Comparison of ENCODE assay signal across 1 cellular context in the genomic region with DNA sequence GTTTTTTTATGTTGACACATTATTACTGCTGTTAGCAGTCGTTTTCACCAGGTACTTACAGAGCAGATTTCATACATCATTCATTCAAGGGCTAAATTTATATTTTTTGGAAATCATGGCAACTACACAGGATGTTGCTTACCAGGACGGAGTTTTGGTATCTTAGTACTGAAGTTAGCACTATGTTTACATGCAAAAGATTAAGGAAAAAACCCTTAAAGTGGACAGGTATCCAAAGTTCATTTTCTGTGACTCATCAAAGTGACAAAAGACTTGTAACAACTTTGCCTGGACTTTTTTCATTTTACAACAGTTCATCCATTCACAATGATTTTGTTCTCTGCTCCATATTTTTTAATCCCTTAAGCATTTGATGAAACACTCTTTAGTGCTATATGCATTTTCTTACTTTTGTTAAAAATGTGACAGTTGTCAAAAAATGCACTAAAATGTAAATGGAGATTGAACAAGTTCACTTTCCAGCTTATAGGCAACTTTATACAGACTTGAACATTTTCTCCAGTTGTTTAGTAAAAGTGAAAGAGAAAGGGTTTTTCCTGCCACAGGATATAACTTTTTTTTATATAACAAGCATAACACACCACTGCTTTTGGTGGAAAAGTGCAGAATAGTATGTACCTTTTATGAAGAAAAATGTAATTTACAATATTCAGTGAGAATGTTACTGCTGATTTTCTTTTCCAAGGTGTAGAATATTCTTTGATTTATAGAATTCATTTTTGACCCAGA.
TF ChIP-seq lines count a peak whose summit lies in the region.

No MANE protein-coding gene starts in this region.

TF ChIP-seq in HepG2, 621 proteins besides CTCF, POLR2A, EP300 and RAD21 (continues in another document):
- TF ChIP-seq, protein P1, sequence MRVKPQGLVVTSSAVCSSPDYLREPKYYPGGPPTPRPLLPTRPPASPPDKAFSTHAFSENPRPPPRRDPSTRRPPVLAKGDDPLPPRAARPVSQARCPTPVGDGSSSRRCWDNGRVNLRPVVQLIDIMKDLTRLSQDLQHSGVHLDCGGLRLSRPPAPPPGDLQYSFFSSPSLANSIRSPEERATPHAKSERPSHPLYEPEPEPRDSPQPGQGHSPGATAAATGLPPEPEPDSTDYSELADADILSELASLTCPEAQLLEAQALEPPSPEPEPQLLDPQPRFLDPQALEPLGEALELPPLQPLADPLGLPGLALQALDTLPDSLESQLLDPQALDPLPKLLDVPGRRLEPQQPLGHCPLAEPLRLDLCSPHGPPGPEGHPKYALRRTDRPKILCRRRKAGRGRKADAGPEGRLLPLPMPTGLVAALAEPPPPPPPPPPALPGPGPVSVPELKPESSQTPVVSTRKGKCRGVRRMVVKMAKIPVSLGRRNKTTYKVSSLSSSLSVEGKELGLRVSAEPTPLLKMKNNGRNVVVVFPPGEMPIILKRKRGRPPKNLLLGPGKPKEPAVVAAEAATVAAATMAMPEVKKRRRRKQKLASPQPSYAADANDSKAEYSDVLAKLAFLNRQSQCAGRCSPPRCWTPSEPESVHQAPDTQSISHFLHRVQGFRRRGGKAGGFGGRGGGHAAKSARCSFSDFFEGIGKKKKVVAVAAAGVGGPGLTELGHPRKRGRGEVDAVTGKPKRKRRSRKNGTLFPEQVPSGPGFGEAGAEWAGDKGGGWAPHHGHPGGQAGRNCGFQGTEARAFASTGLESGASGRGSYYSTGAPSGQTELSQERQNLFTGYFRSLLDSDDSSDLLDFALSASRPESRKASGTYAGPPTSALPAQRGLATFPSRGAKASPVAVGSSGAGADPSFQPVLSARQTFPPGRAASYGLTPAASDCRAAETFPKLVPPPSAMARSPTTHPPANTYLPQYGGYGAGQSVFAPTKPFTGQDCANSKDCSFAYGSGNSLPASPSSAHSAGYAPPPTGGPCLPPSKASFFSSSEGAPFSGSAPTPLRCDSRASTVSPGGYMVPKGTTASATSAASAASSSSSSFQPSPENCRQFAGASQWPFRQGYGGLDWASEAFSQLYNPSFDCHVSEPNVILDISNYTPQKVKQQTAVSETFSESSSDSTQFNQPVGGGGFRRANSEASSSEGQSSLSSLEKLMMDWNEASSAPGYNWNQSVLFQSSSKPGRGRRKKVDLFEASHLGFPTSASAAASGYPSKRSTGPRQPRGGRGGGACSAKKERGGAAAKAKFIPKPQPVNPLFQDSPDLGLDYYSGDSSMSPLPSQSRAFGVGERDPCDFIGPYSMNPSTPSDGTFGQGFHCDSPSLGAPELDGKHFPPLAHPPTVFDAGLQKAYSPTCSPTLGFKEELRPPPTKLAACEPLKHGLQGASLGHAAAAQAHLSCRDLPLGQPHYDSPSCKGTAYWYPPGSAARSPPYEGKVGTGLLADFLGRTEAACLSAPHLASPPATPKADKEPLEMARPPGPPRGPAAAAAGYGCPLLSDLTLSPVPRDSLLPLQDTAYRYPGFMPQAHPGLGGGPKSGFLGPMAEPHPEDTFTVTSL (CRISPR knock-in tag; IDR thresholded peaks at IDR 0.05; ENCODE audit: borderline replicate concordance), result peak; percentile 83; the same call in 1 of the 2 replicates
- TF ChIP-seq MYNN (CRISPR knock-in tag; IDR thresholded peaks at IDR 0.05; ENCODE audit: low read depth) (no peak), FOXK1 (CRISPR knock-in tag; IDR thresholded peaks at IDR 0.05; ENCODE audit: borderline replicate concordance, low read depth) (no peak), SOX13 (IDR thresholded peaks at IDR 0.05) (no peak), SOX13 (CRISPR knock-in tag; conservative IDR thresholded peaks at IDR 0.05 in 1 of 2, IDR thresholded peaks at IDR 0.05 in 1 of 2) (peak in 1 of 2 experiments; percentile 17; a peak in 1 of 4 replicates), MIXL1 (CRISPR knock-in tag; IDR thresholded peaks at IDR 0.05) (peak; percentile 25; the same call in 1 of the 2 replicates), ZNF768 (CRISPR knock-in tag; IDR thresholded peaks at IDR 0.05) (no peak), GATAD2A (CRISPR knock-in tag; IDR thresholded peaks at IDR 0.05) (peak; percentile 55), HMG20A (CRISPR knock-in tag; IDR thresholded peaks at IDR 0.05; ENCODE audit: borderline replicate concordance) (peak; percentile 63; the same call in 1 of the 2 replicates), XBP1 (CRISPR knock-in tag; IDR thresholded peaks at IDR 0.05) (no peak), HES4 (CRISPR knock-in tag; IDR thresholded peaks at IDR 0.05; ENCODE audit: borderline replicate concordance) (no peak), FOSL1 (CRISPR knock-in tag; IDR thresholded peaks at IDR 0.05; ENCODE audit: borderline replicate concordance) (peak; percentile 75; the same call in 1 of the 2 replicates), KDM3A (CRISPR knock-in tag; IDR thresholded peaks at IDR 0.05; ENCODE audit: low read depth) (no peak), ZNF841 (CRISPR knock-in tag; IDR thresholded peaks at IDR 0.05; ENCODE audit: borderline replicate concordance) (no peak), RXRB (CRISPR knock-in tag; IDR thresholded peaks at IDR 0.05; ENCODE audit: borderline replicate concordance) (0 out of 2 replicates have a peak, but pooled peaks have one; percentile 12), BORCS8-MEF2B (CRISPR knock-in tag; IDR thresholded peaks at IDR 0.05) (no peak), ELF3 (CRISPR knock-in tag; IDR thresholded peaks at IDR 0.05) (0 out of 2 replicates have a peak, but pooled peaks have one; percentile 32), KDM5B (CRISPR knock-in tag; IDR thresholded peaks at IDR 0.05; ENCODE audit: borderline replicate concordance) (no peak), SALL1 (CRISPR knock-in tag; IDR thresholded peaks at IDR 0.05) (no peak), SNRNP70 (IDR thresholded peaks at IDR 0.05; ENCODE audit: low read depth, low read length) (no peak), FLYWCH1 (CRISPR knock-in tag; IDR thresholded peaks at IDR 0.05) (no peak), ZBTB1 (CRISPR knock-in tag; IDR thresholded peaks at IDR 0.05; ENCODE audit: borderline replicate concordance) (no peak), KDM2A (CRISPR knock-in tag; IDR thresholded peaks at IDR 0.05; ENCODE audit: borderline replicate concordance, low read depth) (no peak), MTA3 (CRISPR knock-in tag; IDR thresholded peaks at IDR 0.05) (no peak), KDM4B (CRISPR knock-in tag; IDR thresholded peaks at IDR 0.05) (no peak), HDAC6 (IDR thresholded peaks at IDR 0.05; ENCODE audit: low read depth, low read length) (no peak), ERF (CRISPR knock-in tag; IDR thresholded peaks at IDR 0.05) (no peak), HHEX (CRISPR knock-in tag; IDR thresholded peaks at IDR 0.05) (no peak), FOSL2 (CRISPR knock-in tag; IDR thresholded peaks at IDR 0.05) (peak; percentile 56; the same call in 1 of the 2 replicates), EEA1 (CRISPR knock-in tag; IDR thresholded peaks at IDR 0.05; ENCODE audit: borderline replicate concordance) (no peak), NCOA2 (CRISPR knock-in tag; IDR thresholded peaks at IDR 0.05) (no peak), SMARCC2 (IDR thresholded peaks at IDR 0.05) (0 out of 2 replicates have a peak, but pooled peaks have one; percentile 23), CEBPG (CRISPR knock-in tag; IDR thresholded peaks at IDR 0.05) (0 out of 2 replicates have a peak, but pooled peaks have one; percentile 11), ZNF577 (CRISPR knock-in tag; IDR thresholded peaks at IDR 0.05; ENCODE audit: borderline replicate concordance, low read depth) (no peak), FOXA3 (CRISPR knock-in tag; IDR thresholded peaks at IDR 0.05) (peak; percentile 57), NCOA5 (CRISPR knock-in tag; IDR thresholded peaks at IDR 0.05) (no peak), POGZ (CRISPR knock-in tag; IDR thresholded peaks at IDR 0.05) (peak; percentile 28; the same call in 1 of the 2 replicates), KDM6A (CRISPR knock-in tag; IDR thresholded peaks at IDR 0.05; ENCODE audit: low read depth) (no peak), NFIC (IDR thresholded peaks at IDR 0.05; ENCODE audit: low read length) (peak; percentile 51; the same call in 1 of the 2 replicates), HNF4A (CRISPR knock-in tag; IDR thresholded peaks at IDR 0.05) (peak; percentile 60)
- TF ChIP-seq, protein P2, sequence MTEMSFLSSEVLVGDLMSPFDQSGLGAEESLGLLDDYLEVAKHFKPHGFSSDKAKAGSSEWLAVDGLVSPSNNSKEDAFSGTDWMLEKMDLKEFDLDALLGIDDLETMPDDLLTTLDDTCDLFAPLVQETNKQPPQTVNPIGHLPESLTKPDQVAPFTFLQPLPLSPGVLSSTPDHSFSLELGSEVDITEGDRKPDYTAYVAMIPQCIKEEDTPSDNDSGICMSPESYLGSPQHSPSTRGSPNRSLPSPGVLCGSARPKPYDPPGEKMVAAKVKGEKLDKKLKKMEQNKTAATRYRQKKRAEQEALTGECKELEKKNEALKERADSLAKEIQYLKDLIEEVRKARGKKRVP (CRISPR knock-in tag; IDR thresholded peaks at IDR 0.05), result no peak
- TF ChIP-seq, protein P3, sequence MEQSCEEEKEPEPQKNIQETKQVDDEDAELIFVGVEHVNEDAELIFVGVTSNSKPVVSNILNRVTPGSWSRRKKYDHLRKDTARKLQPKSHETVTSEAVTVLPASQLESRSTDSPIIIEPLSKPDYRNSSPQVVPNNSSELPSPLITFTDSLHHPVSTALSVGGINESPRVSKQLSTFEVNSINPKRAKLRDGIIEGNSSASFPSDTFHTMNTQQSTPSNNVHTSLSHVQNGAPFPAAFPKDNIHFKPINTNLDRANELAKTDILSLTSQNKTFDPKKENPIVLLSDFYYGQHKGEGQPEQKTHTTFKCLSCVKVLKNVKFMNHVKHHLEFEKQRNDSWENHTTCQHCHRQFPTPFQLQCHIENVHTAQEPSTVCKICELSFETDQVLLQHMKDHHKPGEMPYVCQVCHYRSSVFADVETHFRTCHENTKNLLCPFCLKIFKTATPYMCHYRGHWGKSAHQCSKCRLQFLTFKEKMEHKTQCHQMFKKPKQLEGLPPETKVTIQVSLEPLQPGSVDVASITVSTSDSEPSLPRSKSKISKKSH (CRISPR knock-in tag; IDR thresholded peaks at IDR 0.05; ENCODE audit: borderline replicate concordance), result no peak
- TF ChIP-seq, protein P4, sequence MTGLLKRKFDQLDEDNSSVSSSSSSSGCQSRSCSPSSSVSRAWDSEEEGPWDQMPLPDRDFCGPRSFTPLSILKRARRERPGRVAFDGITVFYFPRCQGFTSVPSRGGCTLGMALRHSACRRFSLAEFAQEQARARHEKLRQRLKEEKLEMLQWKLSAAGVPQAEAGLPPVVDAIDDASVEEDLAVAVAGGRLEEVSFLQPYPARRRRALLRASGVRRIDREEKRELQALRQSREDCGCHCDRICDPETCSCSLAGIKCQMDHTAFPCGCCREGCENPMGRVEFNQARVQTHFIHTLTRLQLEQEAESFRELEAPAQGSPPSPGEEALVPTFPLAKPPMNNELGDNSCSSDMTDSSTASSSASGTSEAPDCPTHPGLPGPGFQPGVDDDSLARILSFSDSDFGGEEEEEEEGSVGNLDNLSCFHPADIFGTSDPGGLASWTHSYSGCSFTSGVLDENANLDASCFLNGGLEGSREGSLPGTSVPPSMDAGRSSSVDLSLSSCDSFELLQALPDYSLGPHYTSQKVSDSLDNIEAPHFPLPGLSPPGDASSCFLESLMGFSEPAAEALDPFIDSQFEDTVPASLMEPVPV (CRISPR knock-in tag; IDR thresholded peaks at IDR 0.05), result no peak
- TF ChIP-seq, protein P5, sequence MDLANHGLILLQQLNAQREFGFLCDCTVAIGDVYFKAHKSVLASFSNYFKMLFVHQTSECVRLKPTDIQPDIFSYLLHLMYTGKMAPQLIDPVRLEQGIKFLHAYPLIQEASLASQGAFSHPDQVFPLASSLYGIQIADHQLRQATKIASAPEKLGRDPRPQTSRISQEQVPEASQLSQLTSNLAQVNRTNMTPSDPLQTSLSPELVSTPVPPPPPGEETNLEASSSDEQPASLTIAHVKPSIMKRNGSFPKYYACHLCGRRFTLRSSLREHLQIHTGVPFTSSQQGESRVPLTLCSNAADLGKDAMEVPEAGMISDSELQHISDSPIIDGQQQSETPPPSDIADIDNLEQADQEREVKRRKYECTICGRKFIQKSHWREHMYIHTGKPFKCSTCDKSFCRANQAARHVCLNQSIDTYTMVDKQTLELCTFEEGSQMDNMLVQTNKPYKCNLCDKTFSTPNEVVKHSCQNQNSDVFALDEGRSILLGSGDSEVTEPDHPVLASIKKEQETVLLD (CRISPR knock-in tag; IDR thresholded peaks at IDR 0.05; ENCODE audit: low read depth), result no peak
- TF ChIP-seq, protein P6, sequence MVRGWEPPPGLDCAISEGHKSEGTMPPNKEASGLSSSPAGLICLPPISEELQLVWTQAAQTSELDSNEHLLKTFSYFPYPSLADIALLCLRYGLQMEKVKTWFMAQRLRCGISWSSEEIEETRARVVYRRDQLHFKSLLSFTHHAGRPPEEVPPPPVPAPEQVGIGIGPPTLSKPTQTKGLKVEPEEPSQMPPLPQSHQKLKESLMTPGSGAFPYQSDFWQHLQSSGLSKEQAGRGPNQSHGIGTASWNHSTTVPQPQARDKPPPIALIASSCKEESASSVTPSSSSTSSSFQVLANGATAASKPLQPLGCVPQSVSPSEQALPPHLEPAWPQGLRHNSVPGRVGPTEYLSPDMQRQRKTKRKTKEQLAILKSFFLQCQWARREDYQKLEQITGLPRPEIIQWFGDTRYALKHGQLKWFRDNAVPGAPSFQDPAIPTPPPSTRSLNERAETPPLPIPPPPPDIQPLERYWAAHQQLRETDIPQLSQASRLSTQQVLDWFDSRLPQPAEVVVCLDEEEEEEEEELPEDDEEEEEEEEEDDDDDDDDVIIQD (CRISPR knock-in tag; IDR thresholded peaks at IDR 0.05; ENCODE audit: low read depth), result no peak
- TF ChIP-seq, protein P7, sequence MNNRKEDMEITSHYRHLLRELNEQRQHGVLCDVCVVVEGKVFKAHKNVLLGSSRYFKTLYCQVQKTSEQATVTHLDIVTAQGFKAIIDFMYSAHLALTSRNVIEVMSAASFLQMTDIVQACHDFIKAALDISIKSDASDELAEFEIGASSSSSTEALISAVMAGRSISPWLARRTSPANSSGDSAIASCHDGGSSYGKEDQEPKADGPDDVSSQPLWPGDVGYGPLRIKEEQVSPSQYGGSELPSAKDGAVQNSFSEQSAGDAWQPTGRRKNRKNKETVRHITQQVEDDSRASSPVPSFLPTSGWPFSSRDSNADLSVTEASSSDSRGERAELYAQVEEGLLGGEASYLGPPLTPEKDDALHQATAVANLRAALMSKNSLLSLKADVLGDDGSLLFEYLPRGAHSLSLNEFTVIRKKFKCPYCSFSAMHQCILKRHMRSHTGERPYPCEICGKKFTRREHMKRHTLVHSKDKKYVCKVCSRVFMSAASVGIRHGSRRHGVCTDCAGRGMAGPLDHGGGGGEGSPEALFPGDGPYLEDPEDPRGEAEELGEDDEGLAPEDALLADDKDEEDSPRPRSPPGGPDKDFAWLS (CRISPR knock-in tag; IDR thresholded peaks at IDR 0.05; ENCODE audit: borderline replicate concordance), result no peak
- TF ChIP-seq, protein P8, sequence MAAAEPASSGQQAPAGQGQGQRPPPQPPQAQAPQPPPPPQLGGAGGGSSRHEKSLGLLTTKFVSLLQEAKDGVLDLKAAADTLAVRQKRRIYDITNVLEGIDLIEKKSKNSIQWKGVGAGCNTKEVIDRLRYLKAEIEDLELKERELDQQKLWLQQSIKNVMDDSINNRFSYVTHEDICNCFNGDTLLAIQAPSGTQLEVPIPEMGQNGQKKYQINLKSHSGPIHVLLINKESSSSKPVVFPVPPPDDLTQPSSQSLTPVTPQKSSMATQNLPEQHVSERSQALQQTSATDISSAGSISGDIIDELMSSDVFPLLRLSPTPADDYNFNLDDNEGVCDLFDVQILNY (CRISPR knock-in tag; conservative IDR thresholded peaks at IDR 0.05), result no peak
